Comparison of ENCODE assay signal across 28 cellular contexts in genomic region chr11:111691176-111691575, GRCh38.
"Had no signal": no experiment of that assay in that cellular context is flagged by ENCODE, and none has a peak within 500 bp of the region (broad histone marks: within the 10 kb centered on the region; RNA-seq: fewer than 3 reads in every experiment).

No MANE protein-coding gene starts in this region.

- H3K27ac ChIP-seq: adrenal gland, cardiac muscle cell, coronary artery, left lung, lower lobe of right lung, neutrophil, sigmoid colon, upper lobe of right lung, VCaP had no signal

- DNase-seq: activated CD4-positive, alpha-beta T cell treated with anti-CD3 and anti-CD28 coated beads for 4 hours; activated CD4-positive, alpha-beta T cell treated with anti-CD3 and anti-CD28 coated beads, Interleukin-2, amount 50 U/mL, for 48 hours; activated CD8-positive, alpha-beta memory T cell treated with anti-CD3 and anti-CD28 coated beads for 24 hours; activated effector memory CD4-positive, alpha-beta T cell treated with anti-CD3 and anti-CD28 coated beads, Interleukin-2, amount 50 U/mL, for 16 hours; activated naive CD4-positive, alpha-beta T cell treated with anti-CD3 and anti-CD28 coated beads for 36 hours; activated naive CD8-positive, alpha-beta T cell treated with anti-CD3 and anti-CD28 coated beads for 36 hours; activated T-cell treated with anti-CD3 and anti-CD28 coated beads, Interleukin-2, amount 50 U/mL, for 1 hour; adrenal gland; aorta; body of pancreas; dorsolateral prefrontal cortex; effector memory CD4-positive, alpha-beta T cell; left lung; lower lobe of right lung; mucosa of descending colon; nephron progenitor cell; sigmoid colon; small intestine; stimulated activated CD4-positive, alpha-beta T cell treated with anti-CD3 and anti-CD28 coated beads, Interleukin-4, amount 100 ng/mL, for 24 hours; substantia nigra; upper lobe of right lung had no signal

- H3K9me3 Mint-ChIP-seq: activated naive CD4-positive, alpha-beta T cell treated with anti-CD3 and anti-CD28 coated beads for 36 hours; activated naive CD8-positive, alpha-beta T cell treated with anti-CD3 and anti-CD28 coated beads for 36 hours; activated T-helper 1 cell treated with anti-CD3 and anti-CD28 coated beads, Interleukin-12 subunit alpha, Interleukin-12 subunit beta, Interleukin-2, Interleukin-4 antibody, amounts not matched to agents 30 ng/mL and 10 ng/mL and 1 ng/mL, durations not matched to agents 14 hours and 24 hours and 36 hours; nephron progenitor cell; stimulated activated effector memory CD8-positive, alpha-beta T cell treated with anti-CD3 and anti-CD28 coated beads, Interleukin-12 subunit alpha, Interleukin-12 subunit beta, amount 100 ng/mL, for 72 hours; stimulated activated naive CD8-positive, alpha-beta T cell treated with anti-CD3 and anti-CD28 coated beads, Interleukin-15, Interleukin-2, amounts not matched to agents 100 ng/mL and 50 ng/mL, for 24 hours had no signal

- H3K27me3 Mint-ChIP-seq: activated naive CD8-positive, alpha-beta T cell treated with anti-CD3 and anti-CD28 coated beads for 36 hours; stimulated activated naive CD8-positive, alpha-beta T cell treated with anti-CD3 and anti-CD28 coated beads, Interleukin-15, Interleukin-2, amounts not matched to agents 100 ng/mL and 50 ng/mL, for 24 hours had no signal

- H3K27ac Mint-ChIP-seq: activated naive CD4-positive, alpha-beta T cell treated with anti-CD3 and anti-CD28 coated beads for 36 hours; activated naive CD8-positive, alpha-beta T cell treated with anti-CD3 and anti-CD28 coated beads for 36 hours; activated T-helper 1 cell treated with anti-CD3 and anti-CD28 coated beads, Interleukin-12 subunit alpha, Interleukin-12 subunit beta, Interleukin-2, Interleukin-4 antibody, amounts not matched to agents 30 ng/mL and 10 ng/mL and 1 ng/mL, durations not matched to agents 14 hours and 24 hours and 36 hours; stimulated activated effector memory CD8-positive, alpha-beta T cell treated with anti-CD3 and anti-CD28 coated beads, Interleukin-12 subunit alpha, Interleukin-12 subunit beta, amount 100 ng/mL, for 72 hours; stimulated activated naive CD8-positive, alpha-beta T cell treated with anti-CD3 and anti-CD28 coated beads, Interleukin-15, Interleukin-2, amounts not matched to agents 100 ng/mL and 50 ng/mL, for 24 hours had no signal

- H3K4me1 ChIP-seq: lower lobe of right lung had no signal

- H3K36me3 ChIP-seq: cardiac muscle cell had no signal

- H3K9me3 ChIP-seq: adrenal gland, body of pancreas, left lung, lower lobe of right lung, mucosa of descending colon, neutrophil, sigmoid colon, upper lobe of right lung had no signal

- H3K4me3 ChIP-seq: adrenal gland, body of pancreas, cardiac muscle cell, coronary artery, dorsolateral prefrontal cortex, left lung, lower lobe of right lung, mucosa of descending colon, sigmoid colon, upper lobe of right lung had no signal

- H3K4me3 Mint-ChIP-seq: activated naive CD4-positive, alpha-beta T cell treated with anti-CD3 and anti-CD28 coated beads for 36 hours; activated naive CD8-positive, alpha-beta T cell treated with anti-CD3 and anti-CD28 coated beads for 36 hours; activated T-helper 1 cell treated with anti-CD3 and anti-CD28 coated beads, Interleukin-12 subunit alpha, Interleukin-12 subunit beta, Interleukin-2, Interleukin-4 antibody, amounts not matched to agents 30 ng/mL and 10 ng/mL and 1 ng/mL, durations not matched to agents 14 hours and 24 hours and 36 hours; nephron progenitor cell; stimulated activated effector memory CD8-positive, alpha-beta T cell treated with anti-CD3 and anti-CD28 coated beads, Interleukin-12 subunit alpha, Interleukin-12 subunit beta, amount 100 ng/mL, for 72 hours; stimulated activated naive CD8-positive, alpha-beta T cell treated with anti-CD3 and anti-CD28 coated beads, Interleukin-15, Interleukin-2, amounts not matched to agents 100 ng/mL and 50 ng/mL, for 24 hours had no signal

- H3K4me1 Mint-ChIP-seq: activated naive CD8-positive, alpha-beta T cell treated with anti-CD3 and anti-CD28 coated beads for 36 hours; stimulated activated effector memory CD8-positive, alpha-beta T cell treated with anti-CD3 and anti-CD28 coated beads, Interleukin-12 subunit alpha, Interleukin-12 subunit beta, amount 100 ng/mL, for 72 hours had no signal

- H3K27me3 ChIP-seq: adrenal gland, body of pancreas, cardiac muscle cell, dorsolateral prefrontal cortex, left lung, neutrophil, sigmoid colon, upper lobe of right lung had no signal
